Comparison of ENCODE assay signal across 17 cellular contexts in the genomic region with DNA sequence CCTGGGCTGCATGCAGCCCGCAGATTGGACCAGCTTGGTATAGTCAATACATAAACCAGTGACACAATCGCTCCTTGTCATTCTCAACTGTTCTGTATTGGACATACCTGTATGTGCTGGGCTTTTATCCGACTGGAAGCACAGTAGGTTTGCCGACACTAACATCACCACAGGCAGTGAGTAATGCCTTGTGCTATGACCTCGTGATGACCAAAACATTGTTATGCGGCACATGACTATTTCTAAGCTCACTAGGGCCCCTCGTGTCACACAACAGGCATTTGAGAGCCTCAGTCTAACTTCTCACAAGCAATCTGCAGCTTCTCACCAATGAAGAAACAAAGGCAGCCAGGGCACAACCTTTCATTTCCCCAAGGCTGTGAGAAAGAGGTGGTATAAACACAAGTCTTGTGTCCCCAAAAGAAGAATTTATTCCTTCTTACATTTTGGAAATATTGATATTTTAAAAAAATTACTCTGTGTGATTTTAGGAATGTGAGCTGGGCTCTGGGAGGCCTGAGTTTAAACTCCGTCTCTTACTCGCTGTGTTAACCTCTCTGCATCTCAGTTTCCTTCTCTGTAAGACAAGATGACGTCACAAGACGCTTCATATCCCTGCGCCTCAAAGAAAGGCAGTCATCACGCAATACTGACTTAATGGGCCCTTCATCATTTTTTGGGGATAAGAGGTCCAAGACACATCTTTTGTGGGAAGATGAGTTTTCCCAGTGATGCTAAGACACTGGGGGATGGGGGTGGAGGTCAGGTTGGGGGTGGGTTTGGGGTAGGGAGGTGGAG.
DNase-seq lines count a peak whose midpoint lies in the region; ATAC-seq, FAIRE-seq and TF ChIP-seq lines count a peak whose summit lies in the region.
"Had no signal": no experiment of that assay in that cellular context is flagged by ENCODE, and none has a peak within 500 bp of the region (broad histone marks: within the 10 kb centered on the region; RNA-seq: fewer than 3 reads in every experiment).

No MANE protein-coding gene starts in this region.

- intact Hi-C loops in CD14-positive monocyte (cut with micrococcal nuclease) = no loop called here

- H3K36me3 Mint-ChIP-seq in CD14-positive monocyte = peaks cover 4 to 6% of the 10 kb centered on the region in 2 donors
- H3K36me3 Mint-ChIP-seq: activated CD8-positive, alpha-beta memory T cell treated with anti-CD3 and anti-CD28 coated beads, Interleukin-2, amount 10 ng/mL, durations not matched to agents 7 days and 5 days had no signal

- ATAC-seq in HG03469 (IDR thresholded peaks at IDR 0.05; ENCODE audit: unreplicated experiment) = no peak
- ATAC-seq: activated CD8-positive, alpha-beta memory T cell treated with anti-CD3 and anti-CD28 coated beads, Interleukin-2, amount 10 ng/mL, durations not matched to agents 7 days and 5 days; Right ventricle myocardium inferior; upper lobe of right lung had no signal

- H3K36me3 ChIP-seq in HUES48 (ENCODE audit: control insufficient read depth, insufficient read depth, low read length) = no peaks in the 10 kb centered on the region
- no peaks in the 10 kb centered on the region for H3K36me3 ChIP-seq in bronchial epithelial cell (ENCODE audit: control insufficient read depth, insufficient read depth, low read length)
- no peaks in the 10 kb centered on the region for H3K36me3 ChIP-seq in kidney epithelial cell (ENCODE audit: control insufficient read depth, insufficient read depth, low read length)
- H3K36me3 ChIP-seq: upper lobe of right lung had no signal

- H3K27me3 ChIP-seq in HUES48 (ENCODE audit: control insufficient read depth, insufficient read depth, low read length) = no peaks in the 10 kb centered on the region
- no peaks in the 10 kb centered on the region for H3K27me3 ChIP-seq in bronchial epithelial cell (ENCODE audit: control insufficient read depth, insufficient read depth, low read length)
- H3K27me3 ChIP-seq in kidney epithelial cell (ENCODE audit: control insufficient read depth, insufficient read depth, low read length) = no peaks in the 10 kb centered on the region
- H3K27me3 ChIP-seq: upper lobe of right lung had no signal

- no peaks in the 10 kb centered on the region for H3K27me3 Mint-ChIP-seq in CD14-positive monocyte (ENCODE audit: low read depth in 3 of 3)
- H3K27me3 Mint-ChIP-seq: naive B cell had no signal

- H3K4me3 ChIP-seq in HUES48 (ENCODE audit: low read depth, low read length) (no peak overlapping the region), bronchial epithelial cell (ENCODE audit: low read depth, low read length) (no peak overlapping the region), kidney epithelial cell (ENCODE audit: low read depth, low read length) (no peak overlapping the region)
- H3K4me3 ChIP-seq: upper lobe of right lung had no signal

- H3K4me1 Mint-ChIP-seq in CD14-positive monocyte = peaks cover 24% of the 10 kb centered on the region

- no peak overlapping the region for H3K9ac ChIP-seq in HUES48 (ENCODE audit: low read depth, low read length)

- peak overlapping the region; percentile 65 for H3K27ac ChIP-seq in HUES48 (ENCODE audit: low read depth, low read length)
- H3K27ac ChIP-seq: upper lobe of right lung had no signal

- H3K4me3 Mint-ChIP-seq in CD14-positive monocyte = no peak overlapping the region
- H3K4me3 Mint-ChIP-seq: activated CD8-positive, alpha-beta memory T cell treated with anti-CD3 and anti-CD28 coated beads, Interleukin-2, amount 10 ng/mL, durations not matched to agents 7 days and 5 days; activated naive CD8-positive, alpha-beta T cell treated with anti-CD3 and anti-CD28 coated beads, Interleukin-2, amount 10 ng/mL, durations not matched to agents 7 days and 5 days had no signal

- DNase-seq in AG08395 (ENCODE audit: low spot score) (peak; percentile 43), bronchial epithelial cell (ENCODE audit: low read depth) (peak; percentile 41), kidney epithelial cell (ENCODE audit: low read depth) (peak; percentile 70), CD14-positive monocyte (ENCODE audit: low spot score) (no peak), NCI-H510A (lab: John Stamatoyannopoulos, UW) (no peak), NCI-H1105 (lab: John Stamatoyannopoulos, UW) (no peak)
- DNase-seq: activated CD8-positive, alpha-beta memory T cell treated with anti-CD3 and anti-CD28 coated beads, Interleukin-2, amount 10 ng/mL, durations not matched to agents 7 days and 5 days; activated naive CD8-positive, alpha-beta T cell treated with anti-CD3 and anti-CD28 coated beads, Interleukin-2, amount 10 ng/mL, durations not matched to agents 7 days and 5 days; naive B cell; NCI-H1048; stimulated activated CD4-positive, alpha-beta T cell treated with anti-CD3 and anti-CD28 coated beads, Interleukin-12 subunit alpha, Interleukin-12 subunit beta, amount 100 ng/mL, for 4 hours; upper lobe of right lung had no signal

- peaks cover 0 to 3% (median 0%) of the 10 kb centered on the region in 7 donors for H3K9me3 Mint-ChIP-seq in CD14-positive monocyte
- H3K9me3 Mint-ChIP-seq: activated naive CD8-positive, alpha-beta T cell treated with anti-CD3 and anti-CD28 coated beads, Interleukin-2, amount 10 ng/mL, durations not matched to agents 7 days and 5 days; naive B cell had no signal

- H3K4me1 ChIP-seq in HUES48 (ENCODE audit: control insufficient read depth, insufficient read depth, low read length) = peaks cover 14% of the 10 kb centered on the region
- H3K4me1 ChIP-seq: upper lobe of right lung had no signal

- H3K27ac Mint-ChIP-seq in CD14-positive monocyte = no peak overlapping the region
- H3K27ac Mint-ChIP-seq: activated CD8-positive, alpha-beta memory T cell treated with anti-CD3 and anti-CD28 coated beads, Interleukin-2, amount 10 ng/mL, durations not matched to agents 7 days and 5 days; activated naive CD8-positive, alpha-beta T cell treated with anti-CD3 and anti-CD28 coated beads, Interleukin-2, amount 10 ng/mL, durations not matched to agents 7 days and 5 days had no signal

- no peak for TF ChIP-seq CTCF in bronchial epithelial cell (IDR thresholded peaks at IDR 0.05; ENCODE audit: insufficient read depth, low read length, severe bottlenecking)
- no peak for TF ChIP-seq CTCF in kidney epithelial cell (IDR thresholded peaks at IDR 0.05; ENCODE audit: insufficient read depth, low read length, poor library complexity, severe bottlenecking)
- no peak for TF ChIP-seq CTCF in CD14-positive monocyte (IDR thresholded peaks at IDR 0.05)

- no peak for FAIRE-seq in bronchial epithelial cell (lab: Jason Lieb, UNC)
- FAIRE-seq: endometrium, islet of Langerhans had no signal

- H3K9me3 ChIP-seq in HUES48 (ENCODE audit: control insufficient read depth, insufficient read depth, low read length) = no peaks in the 10 kb centered on the region
- H3K9me3 ChIP-seq: upper lobe of right lung had no signal

Comparison
In these comparisons a context has a peak if more than half of its experiments do, and no peak if none do; other contexts are left out.
1. DNase-seq: peak in AG08395 (single experiment), bronchial epithelial cell (single experiment) and kidney epithelial cell (single experiment); none in CD14-positive monocyte (single experiment), NCI-H510A (single experiment) and NCI-H1105 (single experiment).